ENCODE assay signal across 23 cellular contexts in the genomic region with DNA sequence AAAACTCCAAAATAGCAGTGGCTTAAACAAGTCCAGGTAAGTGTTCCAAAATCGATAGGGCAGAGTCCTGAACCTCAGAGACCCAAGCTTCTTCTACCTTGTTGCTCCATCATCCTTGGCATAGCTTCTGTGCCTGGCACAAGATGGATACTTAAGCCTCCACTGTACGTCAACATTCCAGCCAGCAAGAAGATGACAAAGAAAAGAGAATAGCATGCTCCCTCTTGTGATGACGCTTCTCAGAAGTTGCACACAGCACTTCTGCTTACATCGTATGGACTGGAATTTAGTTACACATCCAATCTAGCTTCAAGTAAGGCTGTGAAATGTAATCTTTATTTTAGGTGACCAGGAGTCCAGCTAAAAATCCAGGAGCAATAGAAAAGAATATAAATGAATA.
A peak's percentile ranks its signal among the peaks of the same experiment; 100 is the strongest.
DNase-seq lines count a peak whose midpoint lies in the region; ATAC-seq and TF ChIP-seq lines count a peak whose summit lies in the region.
"Had no signal": no experiment of that assay in that cellular context is flagged by ENCODE, and none has a peak within 500 bp of the region (broad histone marks: within the 10 kb centered on the region; RNA-seq: fewer than 3 reads in every experiment).

No MANE protein-coding gene starts in this region.

- no peaks in the 10 kb centered on the region for H3K4me1 ChIP-seq in Peyer's patch

- no peak for ATAC-seq in left colon
- ATAC-seq: activated naive CD8-positive, alpha-beta T cell treated with anti-CD3 and anti-CD28 coated beads, Interleukin-2, amount 50 U/mL, for 24 hours; activated T-helper 17 cell treated with anti-CD3 and anti-CD28 coated beads, Interleukin-2, amount 50 U/mL, for 72 hours; naive thymus-derived CD4-positive, alpha-beta T cell had no signal

- H3K9me3 Mint-ChIP-seq in activated naive CD4-positive, alpha-beta T cell treated with anti-CD3 and anti-CD28 coated beads, Interleukin-2, amount 10 ng/mL, durations not matched to agents 7 days and 5 days = peaks cover 6% of the 10 kb centered on the region
- H3K9me3 Mint-ChIP-seq: activated naive CD8-positive, alpha-beta T cell treated with anti-CD3 and anti-CD28 coated beads, Interleukin-2, amount 50 U/mL, for 24 hours; CD8-positive, alpha-beta memory T cell; H9 had no signal

- H3K4me3 ChIP-seq in cardiac fibroblast (replicated peaks in 1 of 2; ENCODE audit: low read depth in 2 of 2, low read length in 2 of 2) = no peak overlapping the region
- H3K4me3 ChIP-seq in foreskin fibroblast (ENCODE audit: low read depth in 1 of 2, low read length in 2 of 2) = no peak overlapping the region
- no peak overlapping the region for H3K4me3 ChIP-seq in Peyer's patch
- H3K4me3 ChIP-seq: lung, SK-N-MC had no signal

- no peaks in the 10 kb centered on the region for H3K27me3 ChIP-seq in Peyer's patch

- no peak overlapping the region for H3K27ac Mint-ChIP-seq in activated naive CD4-positive, alpha-beta T cell treated with anti-CD3 and anti-CD28 coated beads, Interleukin-2, amount 10 ng/mL, durations not matched to agents 7 days and 5 days
- H3K27ac Mint-ChIP-seq: activated naive CD8-positive, alpha-beta T cell treated with anti-CD3 and anti-CD28 coated beads, Interleukin-2, amount 50 U/mL, for 24 hours; CD8-positive, alpha-beta memory T cell; H9 had no signal

- intact Hi-C loops in left colon (cut with DNase I, micrococcal nuclease) = no loop called here

- peaks cover 11% of the 10 kb centered on the region for H3K27me3 Mint-ChIP-seq in activated naive CD4-positive, alpha-beta T cell treated with anti-CD3 and anti-CD28 coated beads, Interleukin-2, amount 10 ng/mL, durations not matched to agents 7 days and 5 days
- H3K27me3 Mint-ChIP-seq: activated naive CD8-positive, alpha-beta T cell treated with anti-CD3 and anti-CD28 coated beads, Interleukin-2, amount 50 U/mL, for 24 hours; activated T-helper 17 cell treated with anti-CD3 and anti-CD28 coated beads, Interleukin-2, amount 50 U/mL, for 72 hours had no signal

- TF ChIP-seq POLR2A in Peyer's patch (IDR thresholded peaks at IDR 0.05) = no peak

- TF ChIP-seq CTCF in cardiac fibroblast (IDR thresholded peaks at IDR 0.05; ENCODE audit: low read depth, low read length) (no peak), foreskin fibroblast (IDR thresholded peaks at IDR 0.05; ENCODE audit: low read depth, low read length) (peak; percentile 11), Peyer's patch (IDR thresholded peaks at IDR 0.05) (no peak)

- DNase-seq in AG08395 (ENCODE audit: low spot score) (peak; percentile 40), HS-5 (ENCODE audit: low read depth) (peak; percentile 37), cardiac fibroblast (ENCODE audit: low read depth in 2 of 2) (peak; percentile 81 to 91), foreskin fibroblast (peak; percentile 78 to 84), left colon (no peak), Peyer's patch (no peak), OCI-M2 (lab: John Stamatoyannopoulos, UW; ENCODE audit: unreplicated experiment) (no peak)
- no peak for DNase-seq in activated naive CD4-positive, alpha-beta T cell treated with anti-CD3 and anti-CD28 coated beads, Interleukin-2, amount 10 ng/mL, durations not matched to agents 7 days and 5 days
- DNase-seq: ACHN; activated naive CD8-positive, alpha-beta T cell treated with anti-CD3 and anti-CD28 coated beads, Interleukin-2, amount 50 U/mL, for 24 hours; CD8-positive, alpha-beta memory T cell; H9; naive thymus-derived CD4-positive, alpha-beta T cell; NCI-H1105 treated with DMSO at 0.1 percent for 48 hours; NCI-H748 treated with DMSO at 0.1 percent for 48 hours; OCI-M1; small intestine; stimulated activated CD4-positive, alpha-beta T cell treated with anti-CD3 and anti-CD28 coated beads, Interleukin-4, amount 100 ng/mL, for 1 hour; T1000 had no signal

- no peaks in the 10 kb centered on the region for H3K9me3 ChIP-seq in Peyer's patch

- no peak overlapping the region for H3K4me3 Mint-ChIP-seq in activated naive CD4-positive, alpha-beta T cell treated with anti-CD3 and anti-CD28 coated beads, Interleukin-2, amount 10 ng/mL, durations not matched to agents 7 days and 5 days
- H3K4me3 Mint-ChIP-seq: activated naive CD8-positive, alpha-beta T cell treated with anti-CD3 and anti-CD28 coated beads, Interleukin-2, amount 50 U/mL, for 24 hours; activated T-helper 17 cell treated with anti-CD3 and anti-CD28 coated beads, Interleukin-2, amount 50 U/mL, for 72 hours; CD8-positive, alpha-beta memory T cell; H9; naive thymus-derived CD4-positive, alpha-beta T cell had no signal

- H3K4me1 Mint-ChIP-seq in activated naive CD4-positive, alpha-beta T cell treated with anti-CD3 and anti-CD28 coated beads, Interleukin-2, amount 10 ng/mL, durations not matched to agents 7 days and 5 days = peaks cover 28% of the 10 kb centered on the region
- H3K4me1 Mint-ChIP-seq: H9 had no signal

- CTCF ChIA-PET in activated naive CD4-positive, alpha-beta T cell treated with anti-CD3 and anti-CD28 coated beads, Interleukin-2, amount 10 ng/mL, durations not matched to agents 7 days and 5 days (lab: Charles Lee) = interaction anchor here (2.0 kb wide), 1 partner anchor 87 kb away, joined by 5 read pairs; no protein-coding TSS in a partner anchor

- peaks cover 12% of the 10 kb centered on the region for H3K36me3 Mint-ChIP-seq in activated naive CD4-positive, alpha-beta T cell treated with anti-CD3 and anti-CD28 coated beads, Interleukin-2, amount 10 ng/mL, durations not matched to agents 7 days and 5 days
- H3K36me3 Mint-ChIP-seq: CD8-positive, alpha-beta memory T cell had no signal

- H3K27ac ChIP-seq in Peyer's patch = no peak overlapping the region
- H3K27ac ChIP-seq: KMS-11, SK-N-MC had no signal

- no peaks in the 10 kb centered on the region for H3K36me3 ChIP-seq in Peyer's patch

Comparison
In these comparisons a context has a peak if more than half of its experiments do, and no peak if none do; other contexts are left out.
1. DNase-seq: peak in AG08395 (single experiment), HS-5 (single experiment), cardiac fibroblast (2 of 2) and foreskin fibroblast (2 of 2); none in left colon (0 of 2), activated naive CD4-positive, alpha-beta T cell treated with anti-CD3 and anti-CD28 coated beads, Interleukin-2, amount 10 ng/mL, durations not matched to agents 7 days and 5 days (single experiment), Peyer's patch (0 of 3) and OCI-M2 (single experiment).